In genomic region chr1:13693094-13693493, GRCh38 we compare ENCODE assay signal across 7 cellular contexts. TPM values are rescaled to one million over a fixed set of nuclear protein-coding genes. Genes with fewer than 3 reads are reported as not detected.
DNase-seq lines count a peak whose midpoint lies in the region; ATAC-seq and TF ChIP-seq lines count a peak whose summit lies in the region.
"Not testable (repeated sequence)": the region's sequence is repeated elsewhere in the genome, so short reads cannot be mapped to it uniquely, and the experiment has no call there.

No MANE protein-coding gene starts in this region.

- CTCF ChIA-PET in CD4-positive, alpha-beta T cell (lab: Charles Lee) = interaction anchor here (0.8 kb wide), 1 partner anchor 33 kb away, joined by 3 read pairs; no protein-coding TSS in a partner anchor
- CTCF ChIA-PET in activated B cell treated with CpG ODN at 0.5 μM for 24 hours (lab: Charles Lee); activated naive CD4-positive, alpha-beta T cell treated with anti-CD3 and anti-CD28 coated beads for 36 hours (lab: Charles Lee): not testable (repeated sequence)

- not testable (repeated sequence) for H3K36me3 ChIP-seq in Loucy (ENCODE audit: insufficient read depth, low read length); OCI-LY1 (ENCODE audit: insufficient read depth, low read length); neural cell (ENCODE audit: insufficient read depth, low read length)

- not testable (repeated sequence) for H3K4me1 ChIP-seq in Loucy (ENCODE audit: insufficient read depth, low read length, poor library complexity, severe bottlenecking)
- peaks cover 17% of the 10 kb centered on the region for H3K4me1 ChIP-seq in OCI-LY1 (ENCODE audit: insufficient read depth, low read length, severe bottlenecking)

- peak overlapping the region; percentile 15 for H3K4me3 Mint-ChIP-seq in CD4-positive, alpha-beta T cell
- not testable (repeated sequence) for H3K4me3 Mint-ChIP-seq in activated B cell treated with CpG ODN at 0.5 μM for 24 hours; activated naive CD4-positive, alpha-beta T cell treated with anti-CD3 and anti-CD28 coated beads for 36 hours

- peak overlapping the region; percentile 46 for H3K4me3 ChIP-seq in Loucy (ENCODE audit: low read length, poor library complexity, severe bottlenecking)
- H3K4me3 ChIP-seq in OCI-LY1 (ENCODE audit: low read depth, low read length, poor library complexity, severe bottlenecking); neural cell (ENCODE audit: low read length): not testable (repeated sequence)

- not testable (repeated sequence) for H3K36me3 Mint-ChIP-seq in CD4-positive, alpha-beta T cell (ENCODE audit: low read depth); activated B cell treated with CpG ODN at 0.5 μM for 24 hours (ENCODE audit: low read depth); activated naive CD4-positive, alpha-beta T cell treated with anti-CD3 and anti-CD28 coated beads for 36 hours (ENCODE audit: low read depth)

- not testable (repeated sequence) for H3K9me3 ChIP-seq in CD4-positive, alpha-beta T cell (ENCODE audit: control insufficient read depth, low read length); Loucy (ENCODE audit: insufficient read depth, low read depth, low read length); OCI-LY1 (ENCODE audit: low read length); neural cell (ENCODE audit: low read length)

- ATAC-seq in CD4-positive, alpha-beta T cell (ENCODE audit: poor library complexity); activated B cell treated with CpG ODN at 0.5 μM for 24 hours (ENCODE audit: low read depth): not testable (repeated sequence)
- ATAC-seq in SK-N-SH treated with all-trans-retinoic acid at 6 μM for 48 hours = peak; percentile 61

- peaks cover 41% of the 10 kb centered on the region for H3K27me3 Mint-ChIP-seq in CD4-positive, alpha-beta T cell
- not testable (repeated sequence) for H3K27me3 Mint-ChIP-seq in activated B cell treated with CpG ODN at 0.5 μM for 24 hours; activated naive CD4-positive, alpha-beta T cell treated with anti-CD3 and anti-CD28 coated beads for 36 hours (ENCODE audit: low read depth)

- not testable (repeated sequence) for H4K20me1 ChIP-seq in Loucy (ENCODE audit: insufficient read depth, low read length, poor library complexity, severe bottlenecking); OCI-LY1 (ENCODE audit: insufficient read depth, low read length); neural cell (ENCODE audit: insufficient read depth)

- intact Hi-C loops in CD4-positive, alpha-beta T cell (cut with DNase I, micrococcal nuclease); activated B cell treated with CpG ODN at 0.5 μM for 24 hours (cut with micrococcal nuclease); activated naive CD4-positive, alpha-beta T cell treated with anti-CD3 and anti-CD28 coated beads for 36 hours (cut with micrococcal nuclease): not testable (repeated sequence)

- TF ChIP-seq CTCF in CD4-positive, alpha-beta T cell (IDR thresholded peaks at IDR 0.05); Loucy (conservative IDR thresholded peaks at IDR 0.05; ENCODE audit: low read length); OCI-LY1 (IDR thresholded peaks at IDR 0.05; ENCODE audit: low read length); activated B cell treated with CpG ODN at 0.5 μM for 24 hours (IDR thresholded peaks at IDR 0.05); neural cell (IDR thresholded peaks at IDR 0.05; ENCODE audit: poor library complexity, severe bottlenecking): not testable (repeated sequence)

- not testable (repeated sequence) for H3F3A ChIP-seq in Loucy (ENCODE audit: low read depth); OCI-LY1 (ENCODE audit: insufficient read depth, low read length); neural cell (ENCODE audit: insufficient read depth, low read length, poor library complexity, severe bottlenecking)

- H3K27ac ChIP-seq in CD4-positive, alpha-beta T cell (ENCODE audit: low read depth, low read length) = not testable (repeated sequence)
- peak overlapping the region; percentile 18 for H3K27ac ChIP-seq in OCI-LY1 (ENCODE audit: low read depth, low read length, poor library complexity, severe bottlenecking)
- H3K27ac ChIP-seq in neural cell (ENCODE audit: low read length) = peak overlapping the region; percentile 11

- H3K9me2 ChIP-seq in Loucy (replicated peaks; ENCODE audit: low read depth, low read length); OCI-LY1 (ENCODE audit: low read depth, low read length); neural cell (ENCODE audit: insufficient read depth, low read length): not testable (repeated sequence)

- H3K9me3 Mint-ChIP-seq in CD4-positive, alpha-beta T cell; activated naive CD4-positive, alpha-beta T cell treated with anti-CD3 and anti-CD28 coated beads for 36 hours: not testable (repeated sequence)
- H3K9me3 Mint-ChIP-seq in activated B cell treated with CpG ODN at 0.5 μM for 24 hours = peaks cover 10% of the 10 kb centered on the region

- TF ChIP-seq RAD21 in neural cell (conservative IDR thresholded peaks at IDR 0.05) = not testable (repeated sequence)

- H3K4me2 ChIP-seq in Loucy (ENCODE audit: low read depth, low read length, poor library complexity, severe bottlenecking) (peak overlapping the region; percentile 59), OCI-LY1 (ENCODE audit: low read length) (peak overlapping the region; percentile 38)
- not testable (repeated sequence) for H3K4me2 ChIP-seq in neural cell (ENCODE audit: low read length)

- POLR2A ChIA-PET in CD4-positive, alpha-beta T cell (lab: Charles Lee) = interaction anchor here (1.0 to 1.3 kb wide), 2 partner anchors 9 to 33 kb away, joined by 3 read pairs; no protein-coding TSS in a partner anchor
- POLR2A ChIA-PET in activated B cell treated with CpG ODN at 0.5 μM for 24 hours (lab: Charles Lee) = interaction anchor here (0.7 to 1.1 kb wide), 3 partner anchors 25 to 38 kb away, joined by 3 to 4 read pairs (median 3); no protein-coding TSS in a partner anchor

- H3K9ac ChIP-seq in Loucy (ENCODE audit: low read depth, low read length, poor library complexity, severe bottlenecking); OCI-LY1 (ENCODE audit: low read length); neural cell (ENCODE audit: low read length): not testable (repeated sequence)

- not testable (repeated sequence) for DNase-seq in CD4-positive, alpha-beta T cell; activated B cell treated with CpG ODN at 0.5 μM for 24 hours
- peak; percentile 6 for DNase-seq in activated naive CD4-positive, alpha-beta T cell treated with anti-CD3 and anti-CD28 coated beads for 36 hours

- TF ChIP-seq EP300 in neural cell (conservative IDR thresholded peaks at IDR 0.05; ENCODE audit: poor library complexity, severe bottlenecking) = not testable (repeated sequence)

- H3K4me1 Mint-ChIP-seq in CD4-positive, alpha-beta T cell (ENCODE audit: low read depth); activated naive CD4-positive, alpha-beta T cell treated with anti-CD3 and anti-CD28 coated beads for 36 hours (ENCODE audit: low read depth): not testable (repeated sequence)
- peaks cover 13% of the 10 kb centered on the region for H3K4me1 Mint-ChIP-seq in activated B cell treated with CpG ODN at 0.5 μM for 24 hours

- H3K27ac Mint-ChIP-seq in CD4-positive, alpha-beta T cell; activated naive CD4-positive, alpha-beta T cell treated with anti-CD3 and anti-CD28 coated beads for 36 hours: not testable (repeated sequence)
- peak overlapping the region; percentile 2 for H3K27ac Mint-ChIP-seq in activated B cell treated with CpG ODN at 0.5 μM for 24 hours

- H3K79me2 ChIP-seq in Loucy (ENCODE audit: insufficient read depth, low read length); OCI-LY1 (ENCODE audit: insufficient read depth, low read length); neural cell (replicated peaks; ENCODE audit: insufficient read depth, low read length): not testable (repeated sequence)

- not testable (repeated sequence) for H3K27me3 ChIP-seq in CD4-positive, alpha-beta T cell (ENCODE audit: control insufficient read depth, insufficient read depth, low read length); Loucy (ENCODE audit: insufficient read depth, low read length, poor library complexity, severe bottlenecking); OCI-LY1 (ENCODE audit: insufficient read depth, low read length); neural cell (ENCODE audit: insufficient read depth, low read depth, low read length)

- H2AFZ ChIP-seq in Loucy (ENCODE audit: low read length); neural cell (ENCODE audit: low read depth, low read length): not testable (repeated sequence)
- H2AFZ ChIP-seq in OCI-LY1 (ENCODE audit: low read length) = peak overlapping the region; percentile 81; the same call in 1 of the 2 replicates

RNA-seq across cellular contexts. Expression of gene PRDM2, which starts 6.9 kb away (rescaled TPM):
- 100 to 1,000 TPM; 136 to 140 TPM for total RNA-seq in CD4-positive, alpha-beta T cell
- total RNA-seq in activated B cell treated with CpG ODN at 0.5 μM for 24 hours = 183 and 194 TPM in 2 replicates
- 10 to 100 TPM; 33.8 to 37.3 TPM for total RNA-seq in activated naive CD4-positive, alpha-beta T cell treated with anti-CD3 and anti-CD28 coated beads for 36 hours
- polyA plus RNA-seq in neural cell = 10.7 TPM in 2 replicates
- polyA minus RNA-seq in neural cell = 31.7 and 43.2 TPM in 2 replicates
